9 cellular contexts compared by ENCODE assay signal in the genomic region with DNA sequence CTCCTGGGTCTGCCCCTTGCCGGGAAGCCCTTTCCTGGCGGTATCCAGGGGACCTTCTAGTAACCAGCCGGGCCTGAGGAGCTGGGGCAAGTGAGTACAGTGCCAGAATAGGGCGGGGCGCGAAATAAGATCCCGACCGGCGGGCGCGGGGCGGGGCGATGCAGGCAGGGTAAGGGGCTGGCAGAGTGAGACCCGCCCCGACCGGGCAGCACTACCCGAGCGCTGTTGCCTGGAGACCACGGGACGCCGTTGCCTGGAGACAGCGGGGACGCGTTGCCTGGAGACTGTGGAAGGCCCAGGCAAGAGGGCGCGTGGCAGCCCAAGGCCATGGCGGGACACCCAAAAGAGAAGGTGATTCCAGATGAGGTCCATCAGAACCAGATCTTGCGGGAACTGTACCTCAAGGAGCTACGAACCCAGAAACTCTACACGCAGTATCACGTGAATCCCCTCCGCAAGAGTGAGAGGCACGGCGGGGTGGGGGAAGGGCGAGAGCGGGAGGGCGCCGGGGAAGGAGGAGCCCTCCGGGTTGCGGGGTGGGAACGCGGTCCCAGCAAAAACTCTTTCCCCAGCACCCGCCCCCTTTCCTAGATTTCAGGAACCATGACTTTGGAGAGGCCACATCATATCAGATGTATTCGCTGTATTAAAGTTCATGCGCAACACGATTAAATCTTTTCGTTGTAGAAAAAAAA. TPM values are rescaled to one million over a fixed set of nuclear protein-coding genes. Genes with fewer than 3 reads are reported as not detected.
DNase-seq lines count a peak whose midpoint lies in the region; TF ChIP-seq lines count a peak whose summit lies in the region.
"Had no signal": no experiment of that assay in that cellular context is flagged by ENCODE, and none has a peak within 500 bp of the region (broad histone marks: within the 10 kb centered on the region; RNA-seq: fewer than 3 reads in every experiment).

No MANE protein-coding gene starts in this region.

- peaks cover 8% of the 10 kb centered on the region for H4K20me1 ChIP-seq in neural progenitor cell (ENCODE audit: low read depth)

- intact Hi-C loops in transverse colon (cut with DNase I; ENCODE audit: low total_unique reads) = no loop called here

- in situ Hi-C loops in transverse colon (cut with MboI; ENCODE audit: low pct_ligation_motif_present in 1 of 4, low pct_unique_long_range_greater_than_20kb in 1 of 4, low sequenced_read_pairs in 3 of 4) = no loop called here

- peaks cover 8% of the 10 kb centered on the region for H3K27me3 ChIP-seq in neural progenitor cell
- H3K27me3 ChIP-seq in transverse colon = peaks cover 72% of the 10 kb centered on the region

- H3K36me3 Mint-ChIP-seq in neural progenitor cell = no peaks in the 10 kb centered on the region

- no peaks in the 10 kb centered on the region for H3K9me3 Mint-ChIP-seq in neural progenitor cell

- H3K4me3 ChIP-seq in neural progenitor cell (peak overlapping the region; percentile 55), transverse colon (peak overlapping the region in 3 of 4 donors; percentile 8 to 44 (median 18))

- no peaks in the 10 kb centered on the region for H3K9me3 ChIP-seq in neural progenitor cell (ENCODE audit: low read depth)
- no peaks in the 10 kb centered on the region for H3K9me3 ChIP-seq in transverse colon

- H3K4me1 ChIP-seq in neural progenitor cell (peaks cover 8% of the 10 kb centered on the region), transverse colon (peaks cover 0 to 7% (median 7%) of the 10 kb centered on the region in 4 donors)

- H3K36me3 ChIP-seq in neural progenitor cell (no peaks in the 10 kb centered on the region), transverse colon (no peaks in the 10 kb centered on the region)

- peak overlapping the region; percentile 38 for H2AFZ ChIP-seq in neural progenitor cell (replicated peaks)

- H3K9ac ChIP-seq in neural progenitor cell = no peak overlapping the region

- H3K27ac ChIP-seq in neural progenitor cell = no peak overlapping the region
- H3K27ac ChIP-seq in transverse colon = no peak overlapping the region
- H3K27ac ChIP-seq: C4-2B had no signal

- WGBS in transverse colon (ENCODE audit: low coverage in 1 of 2), 2 donors = 17 to 19% methylated on average over 11 to 46 of the region's 47 CpGs

- H3K27me3 Mint-ChIP-seq in neural progenitor cell (ENCODE audit: insufficient read depth, low read depth) = peaks cover 3% of the 10 kb centered on the region

- TF ChIP-seq CTCF in neural progenitor cell (IDR thresholded peaks at IDR 0.05) (no peak), transverse colon (IDR thresholded peaks at IDR 0.05) (no peak)

- H3K4me3 Mint-ChIP-seq in neural progenitor cell = peak overlapping the region; percentile 82

- no peak for TF ChIP-seq POLR2A in transverse colon (IDR thresholded peaks at IDR 0.05)

- peaks cover 7% of the 10 kb centered on the region for H3F3A ChIP-seq in neural progenitor cell (ENCODE audit: low read depth)

- peaks cover 8% of the 10 kb centered on the region for H3K4me1 Mint-ChIP-seq in neural progenitor cell

- no peaks in the 10 kb centered on the region for H3K79me2 ChIP-seq in neural progenitor cell (ENCODE audit: low read depth)

- DNase-seq in activated T-cell treated with anti-CD3 and anti-CD28 coated beads for 48 hours (ENCODE audit: low read depth) (peak; percentile 50), activated T-cell treated with anti-CD3 and anti-CD28 coated beads for 4 hours (no peak), NCI-H526 (lab: John Stamatoyannopoulos, UW) (peak; percentile 94 to 99), glomerular visceral epithelial cell (ENCODE audit: extremely low spot score) (peak; percentile 68), neural progenitor cell (ENCODE audit: low spot score) (peak; percentile 98), transverse colon (peak; percentile 49), SIG-M5 (lab: John Stamatoyannopoulos, UW) (no peak)
- peak; percentile 37 for DNase-seq in activated naive CD4-positive, alpha-beta T cell treated with anti-CD3 and anti-CD28 coated beads, Interleukin-2, amount 50 U/mL, for 16 hours

- peak overlapping the region; percentile 95 for H3K4me2 ChIP-seq in neural progenitor cell

- TF ChIP-seq EP300 in transverse colon (IDR thresholded peaks at IDR 0.05; ENCODE audit: low read depth) = no peak

- no peak overlapping the region for H3K27ac Mint-ChIP-seq in neural progenitor cell

RNA-seq across cellular contexts. Expression of a gene that starts 24.3 kb away (rescaled TPM):
- total RNA-seq in neural progenitor cell (ENCODE audit: low replicate concordance) (43.2 and 71.6 TPM in 2 replicates), transverse colon (10 to 100 TPM; 12.5 to 35.5 (median 30.1) TPM)

RNA-seq across cellular contexts. Expression of a gene that starts 24.4 kb away (rescaled TPM):
- total RNA-seq in neural progenitor cell (ENCODE audit: low replicate concordance) (0.40 and 0.97 TPM in 2 replicates), transverse colon (not detected)

Comparison
In these comparisons a context has a peak if more than half of its experiments do, and no peak if none do; other contexts are left out.
1. DNase-seq: peak in activated T-cell treated with anti-CD3 and anti-CD28 coated beads for 48 hours (single experiment), NCI-H526 (2 of 2), activated naive CD4-positive, alpha-beta T cell treated with anti-CD3 and anti-CD28 coated beads, Interleukin-2, amount 50 U/mL, for 16 hours (single experiment), glomerular visceral epithelial cell (single experiment), neural progenitor cell (single experiment) and transverse colon (single experiment); none in activated T-cell treated with anti-CD3 and anti-CD28 coated beads for 4 hours (single experiment) and SIG-M5 (single experiment).